In the genomic region with DNA sequence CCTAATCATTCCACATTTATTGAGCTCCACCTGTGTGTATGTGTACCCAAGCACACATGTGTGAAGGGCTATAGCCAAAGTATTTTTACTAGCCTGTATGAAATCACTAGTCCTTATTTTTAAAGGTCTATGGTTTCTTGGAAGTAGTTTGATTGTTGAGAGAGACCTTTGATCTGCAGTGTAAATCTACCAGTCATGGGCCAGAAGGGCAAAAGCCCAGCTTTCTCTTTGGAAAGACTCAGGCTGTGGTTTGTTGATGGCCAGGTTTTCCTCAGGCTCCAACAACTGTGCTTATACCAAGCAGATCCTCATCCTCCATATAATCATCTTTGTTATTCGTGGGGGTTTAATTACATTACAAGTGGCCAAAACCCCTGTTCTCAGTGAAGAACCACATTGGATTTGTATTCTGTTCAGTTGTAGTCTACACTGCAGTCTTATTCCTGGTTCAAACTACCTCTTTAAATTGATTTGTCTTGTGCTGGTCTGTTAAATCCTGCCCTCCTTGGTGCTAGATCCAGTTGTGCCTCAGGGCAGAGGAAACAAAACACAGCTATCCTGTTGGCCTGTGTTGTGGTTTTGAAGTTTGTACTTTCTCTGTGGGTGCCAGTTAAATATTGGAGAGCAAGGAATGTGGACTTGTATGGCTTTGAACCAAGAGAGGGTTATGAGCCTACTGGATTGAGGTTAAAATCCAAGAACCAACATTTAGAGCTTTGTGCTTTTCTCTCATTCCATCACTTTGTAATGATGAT, we compare ENCODE assay signal across 15 cellular contexts. TPM values are rescaled to one million over a fixed set of nuclear protein-coding genes. Genes with fewer than 3 reads are reported as not detected.
"Had no signal": no experiment of that assay in that cellular context is flagged by ENCODE, and none has a peak within 500 bp of the region (broad histone marks: within the 10 kb centered on the region; RNA-seq: fewer than 3 reads in every experiment).

No MANE protein-coding gene starts in this region.

- ATAC-seq: esophagus mucosa; heart right ventricle; lower lobe of right lung; naive thymus-derived CD4-positive, alpha-beta T cell had no signal

- H3K27me3 ChIP-seq: heart right ventricle, neutrophil, right atrium auricular region, tibial nerve had no signal

- H3K9me3 ChIP-seq: heart right ventricle, lower lobe of right lung, neutrophil, right atrium auricular region, tibial nerve had no signal

- DNase-seq: activated CD4-positive, CD25-positive, alpha-beta regulatory T cell; activated naive CD4-positive, alpha-beta T cell treated with anti-CD3 and anti-CD28 coated beads, Interleukin-2, amount 50 U/mL, for 16 hours; dermis blood vessel endothelial cell; heart right ventricle; lower lobe of right lung; naive thymus-derived CD4-positive, alpha-beta T cell; T-helper 2 cell had no signal

- H3K4me3 ChIP-seq: heart right ventricle, lower lobe of right lung, right atrium auricular region, smooth muscle cell, tibial nerve had no signal

- H3K4me1 ChIP-seq: heart right ventricle, lower lobe of right lung, right atrium auricular region, tibial nerve had no signal

- H3K27ac ChIP-seq: heart right ventricle, lower lobe of right lung, neutrophil, right atrium auricular region, tibial nerve had no signal

- H3K4me2 ChIP-seq: smooth muscle cell had no signal

RNA-seq across cellular contexts. Expression of a gene that starts 41.1 kb away (rescaled TPM):
- total RNA-seq: cerebellum; dermis blood vessel endothelial cell; frontal cortex; lower lobe of right lung; naive thymus-derived CD4-positive, alpha-beta T cell; right atrium auricular region; subcutaneous adipose tissue had no signal
- polyA plus RNA-seq: naive thymus-derived CD4-positive, alpha-beta T cell had no signal
